ENCODE assay signal across 38 cellular contexts in genomic region chrX:107054978-107055377, GRCh38.
"Had no signal": no experiment of that assay in that cellular context is flagged by ENCODE, and none has a peak within 500 bp of the region (broad histone marks: within the 10 kb centered on the region; RNA-seq: fewer than 3 reads in every experiment).

No MANE protein-coding gene starts in this region.

- DNase-seq: activated effector memory CD4-positive, alpha-beta T cell treated with anti-CD3 and anti-CD28 coated beads, Interleukin-2, amount 50 U/mL, for 16 hours; activated effector memory CD4-positive, alpha-beta T cell treated with Interleukin-2 at 50 U/mL for 16 hours; activated gamma-delta T cell; activated gamma-delta T cell treated with Interleukin-2 at 50 U/mL for 16 hours; activated naive CD4-positive, alpha-beta T cell; activated naive CD4-positive, alpha-beta T cell treated with anti-CD3 and anti-CD28 coated beads for 36 hours; activated naive CD4-positive, alpha-beta T cell treated with anti-CD3 and anti-CD28 coated beads, Interleukin-2, amount 10 ng/mL, durations not matched to agents 7 days and 5 days; activated naive CD4-positive, alpha-beta T cell treated with anti-CD3 and anti-CD28 coated beads, Interleukin-2, amount 50 U/mL, for 16 hours; activated naive CD4-positive, alpha-beta T cell treated with Interleukin-2 at 50 U/mL for 16 hours; activated naive CD8-positive, alpha-beta T cell treated with anti-CD3 and anti-CD28 coated beads for 36 hours; activated naive CD8-positive, alpha-beta T cell treated with anti-CD3 and anti-CD28 coated beads, Interleukin-2, amount 10 ng/mL, durations not matched to agents 7 days and 5 days; activated naive CD8-positive, alpha-beta T cell treated with anti-CD3 and anti-CD28 coated beads, Interleukin-2, amount 50 U/mL, for 24 hours; activated T-cell treated with anti-CD3 and anti-CD28 coated beads, Interleukin-2, amount 50 U/mL, for 24 hours; activated T-cell treated with anti-CD3 and anti-CD28 coated beads, Interleukin-2, amount 50 U/mL, for 4 hours; activated T-cell treated with anti-CD3 and anti-CD28 coated beads, Interleukin-2, amount 50 U/mL, for 48 hours; activated T-cell treated with anti-CD3 and anti-CD28 coated beads, Interleukin-2, amount 50 U/mL, for 72 hours; adrenal gland; amniotic stem cell; amygdala; anterior cingulate cortex; aorta; body of pancreas; caudate nucleus; central memory CD4-positive, alpha-beta T cell; cerebellar nuclear complex had no signal

- H3K27ac Mint-ChIP-seq: activated naive CD4-positive, alpha-beta T cell treated with anti-CD3 and anti-CD28 coated beads for 36 hours; activated naive CD4-positive, alpha-beta T cell treated with anti-CD3 and anti-CD28 coated beads, Interleukin-2, amount 10 ng/mL, durations not matched to agents 7 days and 5 days; activated naive CD4-positive, alpha-beta T cell treated with anti-CD3 and anti-CD28 coated beads, Interleukin-2, amount 50 U/mL, for 24 hours; activated naive CD4-positive, alpha-beta T cell treated with anti-CD3 and anti-CD28 coated beads, Interleukin-2, amount 50 U/mL, for 72 hours; activated naive CD8-positive, alpha-beta T cell; activated naive CD8-positive, alpha-beta T cell treated with anti-CD3 and anti-CD28 coated beads for 36 hours; activated naive CD8-positive, alpha-beta T cell treated with anti-CD3 and anti-CD28 coated beads, Interleukin-2, amount 10 ng/mL, durations not matched to agents 7 days and 5 days; activated naive CD8-positive, alpha-beta T cell treated with anti-CD3 and anti-CD28 coated beads, Interleukin-2, amount 50 U/mL, for 24 hours; activated T-cell treated with anti-CD3 and anti-CD28 coated beads, Interleukin-2, amount 50 U/mL, for 24 hours; activated T-cell treated with anti-CD3 and anti-CD28 coated beads, Interleukin-2, amount 50 U/mL, for 72 hours; activated T-helper 1 cell treated with anti-CD3 and anti-CD28 coated beads, Interleukin-12 subunit alpha, Interleukin-12 subunit beta, Interleukin-2, Interleukin-4 antibody, amounts not matched to agents 30 ng/mL and 10 ng/mL and 1 ng/mL, durations not matched to agents 14 hours and 24 hours and 36 hours; activated T-helper 17 cell treated with anti-CD3 and anti-CD28 coated beads, Interleukin-2, amount 50 U/mL, for 72 hours; activated T-helper 2 cell treated with anti-CD3 and anti-CD28 coated beads, Interferon-gamma antibody, Interleukin-2, Interleukin-4, amounts not matched to agents 10 μg/mL and 5 μg/mL and 100 μg/mL, durations not matched to agents 14 hours and 24 hours and 36 hours; brain had no signal

- H3K36me3 Mint-ChIP-seq: activated naive CD4-positive, alpha-beta T cell treated with anti-CD3 and anti-CD28 coated beads, Interleukin-2, amount 50 U/mL, for 72 hours; activated naive CD8-positive, alpha-beta T cell treated with anti-CD3 and anti-CD28 coated beads, Interleukin-2, amount 10 ng/mL, durations not matched to agents 7 days and 5 days had no signal

- H3K36me3 ChIP-seq: adrenal gland, ascending aorta, brain microvascular endothelial cell, breast epithelium, cardiac muscle cell had no signal

- H3K9me3 Mint-ChIP-seq: activated naive CD4-positive, alpha-beta T cell treated with anti-CD3 and anti-CD28 coated beads, Interleukin-2, amount 10 ng/mL, durations not matched to agents 7 days and 5 days; activated naive CD8-positive, alpha-beta T cell treated with anti-CD3 and anti-CD28 coated beads, Interleukin-2, amount 10 ng/mL, durations not matched to agents 7 days and 5 days; activated naive CD8-positive, alpha-beta T cell treated with anti-CD3 and anti-CD28 coated beads, Interleukin-2, amount 50 U/mL, for 24 hours; activated T-cell treated with anti-CD3 and anti-CD28 coated beads, Interleukin-2, amount 50 U/mL, for 4 hours; activated T-cell treated with anti-CD3 and anti-CD28 coated beads, Interleukin-2, amount 50 U/mL, for 72 hours; activated T-helper 1 cell treated with anti-CD3 and anti-CD28 coated beads, Interleukin-12 subunit alpha, Interleukin-12 subunit beta, Interleukin-2, Interleukin-4 antibody, amounts not matched to agents 30 ng/mL and 10 ng/mL and 1 ng/mL, durations not matched to agents 14 hours and 24 hours and 36 hours; activated T-helper 17 cell treated with anti-CD3 and anti-CD28 coated beads, Interleukin-2, amount 50 U/mL, for 72 hours; activated T-helper 2 cell treated with anti-CD3 and anti-CD28 coated beads, Interferon-gamma antibody, Interleukin-2, Interleukin-4, amounts not matched to agents 10 μg/mL and 5 μg/mL and 100 μg/mL, durations not matched to agents 14 hours and 24 hours and 36 hours; central memory CD8-positive, alpha-beta T cell had no signal

- H3K27ac ChIP-seq: adrenal gland, ascending aorta, body of pancreas, brain microvascular endothelial cell, breast epithelium, cardiac muscle cell had no signal

- H3K4me3 Mint-ChIP-seq: activated naive CD4-positive, alpha-beta T cell treated with anti-CD3 and anti-CD28 coated beads for 36 hours; activated naive CD4-positive, alpha-beta T cell treated with anti-CD3 and anti-CD28 coated beads, Interleukin-2, amount 10 ng/mL, durations not matched to agents 7 days and 5 days; activated naive CD4-positive, alpha-beta T cell treated with anti-CD3 and anti-CD28 coated beads, Interleukin-2, amount 50 U/mL, for 24 hours; activated naive CD8-positive, alpha-beta T cell; activated naive CD8-positive, alpha-beta T cell treated with anti-CD3 and anti-CD28 coated beads for 36 hours; activated naive CD8-positive, alpha-beta T cell treated with anti-CD3 and anti-CD28 coated beads, Interleukin-2, amount 10 ng/mL, durations not matched to agents 7 days and 5 days; activated naive CD8-positive, alpha-beta T cell treated with anti-CD3 and anti-CD28 coated beads, Interleukin-2, amount 50 U/mL, for 24 hours; activated T-cell treated with anti-CD3 and anti-CD28 coated beads, Interleukin-2, amount 50 U/mL, for 24 hours; activated T-cell treated with anti-CD3 and anti-CD28 coated beads, Interleukin-2, amount 50 U/mL, for 4 hours; activated T-cell treated with anti-CD3 and anti-CD28 coated beads, Interleukin-2, amount 50 U/mL, for 72 hours; activated T-helper 1 cell treated with anti-CD3 and anti-CD28 coated beads, Interleukin-12 subunit alpha, Interleukin-12 subunit beta, Interleukin-2, Interleukin-4 antibody, amounts not matched to agents 30 ng/mL and 10 ng/mL and 1 ng/mL, durations not matched to agents 14 hours and 24 hours and 36 hours; activated T-helper 17 cell treated with anti-CD3 and anti-CD28 coated beads, Interleukin-2, amount 50 U/mL, for 72 hours; brain; central memory CD8-positive, alpha-beta T cell had no signal

- FAIRE-seq: bronchial epithelial cell had no signal

- H3K4me1 Mint-ChIP-seq: activated naive CD4-positive, alpha-beta T cell treated with anti-CD3 and anti-CD28 coated beads, Interleukin-2, amount 10 ng/mL, durations not matched to agents 7 days and 5 days; activated naive CD4-positive, alpha-beta T cell treated with anti-CD3 and anti-CD28 coated beads, Interleukin-2, amount 50 U/mL, for 24 hours; activated naive CD8-positive, alpha-beta T cell treated with anti-CD3 and anti-CD28 coated beads for 36 hours; activated naive CD8-positive, alpha-beta T cell treated with anti-CD3 and anti-CD28 coated beads, Interleukin-2, amount 10 ng/mL, durations not matched to agents 7 days and 5 days; activated naive CD8-positive, alpha-beta T cell treated with anti-CD3 and anti-CD28 coated beads, Interleukin-2, amount 50 U/mL, for 24 hours; activated T-helper 17 cell treated with anti-CD3 and anti-CD28 coated beads, Interleukin-2, amount 50 U/mL, for 72 hours; brain; central memory CD8-positive, alpha-beta T cell had no signal

- H3K27me3 Mint-ChIP-seq: activated naive CD4-positive, alpha-beta T cell treated with anti-CD3 and anti-CD28 coated beads, Interleukin-2, amount 10 ng/mL, durations not matched to agents 7 days and 5 days; activated naive CD4-positive, alpha-beta T cell treated with anti-CD3 and anti-CD28 coated beads, Interleukin-2, amount 50 U/mL, for 24 hours; activated naive CD8-positive, alpha-beta T cell; activated naive CD8-positive, alpha-beta T cell treated with anti-CD3 and anti-CD28 coated beads for 36 hours; activated naive CD8-positive, alpha-beta T cell treated with anti-CD3 and anti-CD28 coated beads, Interleukin-2, amount 10 ng/mL, durations not matched to agents 7 days and 5 days; activated naive CD8-positive, alpha-beta T cell treated with anti-CD3 and anti-CD28 coated beads, Interleukin-2, amount 50 U/mL, for 24 hours; activated T-helper 17 cell treated with anti-CD3 and anti-CD28 coated beads, Interleukin-2, amount 50 U/mL, for 72 hours had no signal

- H3K27me3 ChIP-seq: adrenal gland, ascending aorta, body of pancreas, brain microvascular endothelial cell, cardiac muscle cell had no signal

- H3K9me3 ChIP-seq: adrenal gland, ascending aorta, body of pancreas, breast epithelium had no signal

- ATAC-seq: activated naive CD4-positive, alpha-beta T cell treated with anti-CD3 and anti-CD28 coated beads, Interleukin-2, amount 50 U/mL, for 72 hours; activated naive CD8-positive, alpha-beta T cell treated with anti-CD3 and anti-CD28 coated beads, Interleukin-2, amount 50 U/mL, for 24 hours; activated T-cell treated with anti-CD3 and anti-CD28 coated beads, Interleukin-2, amount 50 U/mL, for 4 hours; activated T-cell treated with anti-CD3 and anti-CD28 coated beads, Interleukin-2, amount 50 U/mL, for 72 hours; activated T-helper 17 cell treated with anti-CD3 and anti-CD28 coated beads, Interleukin-2, amount 50 U/mL, for 72 hours; body of pancreas had no signal

- H3K4me3 ChIP-seq: adrenal gland, ascending aorta, body of pancreas, breast epithelium, cardiac muscle cell had no signal

- H3K4me1 ChIP-seq: adrenal gland, ascending aorta, body of pancreas, breast epithelium had no signal
